ENCODE assay signal across 14 cellular contexts in the genomic region with DNA sequence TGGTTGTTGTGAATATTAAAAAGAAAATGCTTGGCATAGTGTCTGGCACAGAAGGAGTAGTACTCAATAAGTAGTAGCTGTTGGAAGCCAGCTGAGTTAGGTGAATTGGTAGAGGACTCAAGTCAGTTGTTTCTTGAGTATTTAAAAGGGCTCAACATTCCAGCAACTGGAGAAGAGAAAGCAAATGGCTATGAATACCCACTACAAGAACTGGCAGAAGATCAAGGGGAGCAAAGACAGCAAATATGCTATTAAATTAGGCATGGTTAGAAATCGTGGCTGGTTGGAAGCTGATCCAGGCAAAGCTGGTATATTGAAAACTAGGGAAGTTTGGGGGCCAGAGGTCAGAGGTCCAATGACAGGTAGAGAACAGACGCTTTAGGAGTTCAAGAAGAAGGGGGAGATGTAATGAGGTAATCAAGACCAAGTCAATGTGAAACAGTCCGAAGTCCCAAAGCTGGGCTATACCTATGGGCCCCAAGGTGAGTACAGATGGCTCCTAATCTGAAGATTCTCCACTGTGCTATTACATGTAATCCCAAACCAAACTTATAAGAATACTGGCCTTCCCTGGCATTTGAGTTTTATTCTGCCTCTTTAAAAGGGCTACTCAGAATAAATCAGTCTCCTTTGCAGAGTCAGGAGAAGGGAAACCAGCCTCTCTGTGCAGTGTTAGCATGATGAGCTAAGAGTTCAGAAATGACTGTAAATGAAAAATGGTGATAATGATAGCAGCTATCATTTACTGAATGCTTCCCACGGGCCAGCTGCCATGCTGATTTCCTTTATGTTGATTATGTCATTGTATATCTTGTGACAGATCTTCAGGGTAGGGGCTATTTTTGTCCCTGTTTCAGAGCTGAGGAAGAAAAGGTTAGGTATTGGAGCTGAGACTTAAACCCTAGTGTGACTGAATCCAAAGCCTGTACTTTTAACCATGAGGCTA.
DNase-seq lines count a peak whose midpoint lies in the region; ATAC-seq and TF ChIP-seq lines count a peak whose summit lies in the region.
"Had no signal": no experiment of that assay in that cellular context is flagged by ENCODE, and none has a peak within 500 bp of the region (broad histone marks: within the 10 kb centered on the region; RNA-seq: fewer than 3 reads in every experiment).

No MANE protein-coding gene starts in this region.

- intact Hi-C loops in posterior cingulate gyrus (cut with DNase I) = loop anchor here (5.0 kb wide), 1 partner anchor 41 kb away; no protein-coding TSS in a partner anchor

- H3K36me3 Mint-ChIP-seq in type B pancreatic cell = peaks cover 14% of the 10 kb centered on the region

- peak overlapping the region; percentile 2 for H3K27ac Mint-ChIP-seq in type B pancreatic cell
- H3K27ac Mint-ChIP-seq: memory B cell had no signal

- no peak overlapping the region for H3K4me3 ChIP-seq in choroid plexus epithelial cell (ENCODE audit: low read depth, low read length)
- H3K4me3 ChIP-seq: BLaER1, psoas muscle had no signal

- H3K4me3 Mint-ChIP-seq in type B pancreatic cell = no peak overlapping the region
- H3K4me3 Mint-ChIP-seq: memory B cell had no signal

- peak; percentile 63 for ATAC-seq in HG02870 (IDR thresholded peaks at IDR 0.05; ENCODE audit: unreplicated experiment)
- no peak for ATAC-seq in HG02970 (IDR thresholded peaks at IDR 0.05; ENCODE audit: low FRiP score, unreplicated experiment)
- ATAC-seq: HepG2 had no signal

- TF ChIP-seq CTCF in choroid plexus epithelial cell (conservative IDR thresholded peaks at IDR 0.05; ENCODE audit: low read depth, low read length) (no peak), type B pancreatic cell (conservative IDR thresholded peaks at IDR 0.05) (no peak)

- peak; percentile 24 for DNase-seq in stimulated activated CD4-positive, alpha-beta T cell treated with anti-CD3 and anti-CD28 coated beads, Interleukin-15, amount 100 ng/mL, for 24 hours
- no peak for DNase-seq in stimulated activated CD4-positive, alpha-beta T cell treated with anti-CD3 and anti-CD28 coated beads, Interleukin-4, amount 100 ng/mL, for 4 hours
- peak; percentile 18 for DNase-seq in choroid plexus epithelial cell (ENCODE audit: low read depth)
- no peak for DNase-seq in type B pancreatic cell (ENCODE audit: extremely low spot score, unreplicated experiment)
- no peak for DNase-seq in NCI-H748 (lab: John Stamatoyannopoulos, UW; ENCODE audit: unreplicated experiment)
- DNase-seq in posterior cingulate gyrus = no peak
- DNase-seq: activated naive CD4-positive, alpha-beta T cell treated with Interleukin-2 at 50 U/mL for 16 hours; NCI-H1436 treated with DMSO at 0.1 percent for 48 hours; psoas muscle had no signal

- no peaks in the 10 kb centered on the region for H3K27me3 Mint-ChIP-seq in type B pancreatic cell
- H3K27me3 Mint-ChIP-seq: memory B cell had no signal

- peaks cover 24% of the 10 kb centered on the region for H3K4me1 Mint-ChIP-seq in type B pancreatic cell (ENCODE audit: unreplicated experiment)
- H3K4me1 Mint-ChIP-seq: memory B cell had no signal

- no peaks in the 10 kb centered on the region for H3K9me3 Mint-ChIP-seq in type B pancreatic cell
- H3K9me3 Mint-ChIP-seq: memory B cell had no signal

Comparison
In these comparisons a context has a peak if more than half of its experiments do, and no peak if none do; other contexts are left out.
1. DNase-seq: peak in stimulated activated CD4-positive, alpha-beta T cell treated with anti-CD3 and anti-CD28 coated beads, Interleukin-15, amount 100 ng/mL, for 24 hours (single experiment) and choroid plexus epithelial cell (single experiment); none in stimulated activated CD4-positive, alpha-beta T cell treated with anti-CD3 and anti-CD28 coated beads, Interleukin-4, amount 100 ng/mL, for 4 hours (0 of 2), type B pancreatic cell (single experiment), NCI-H748 (single experiment) and posterior cingulate gyrus (0 of 10).